36 cellular contexts compared by ENCODE assay signal in genomic region chr11:20894296-20894695, GRCh38.
"Had no signal": no experiment of that assay in that cellular context is flagged by ENCODE, and none has a peak within 500 bp of the region (broad histone marks: within the 10 kb centered on the region; RNA-seq: fewer than 3 reads in every experiment).

No MANE protein-coding gene starts in this region.

- H3K4me1 Mint-ChIP-seq: activated naive CD4-positive, alpha-beta T cell treated with anti-CD3 and anti-CD28 coated beads, Interleukin-2, amount 10 ng/mL, durations not matched to agents 7 days and 5 days; activated naive CD4-positive, alpha-beta T cell treated with anti-CD3 and anti-CD28 coated beads, Interleukin-2, amount 50 U/mL, for 24 hours; activated naive CD8-positive, alpha-beta T cell treated with anti-CD3 and anti-CD28 coated beads for 36 hours; activated naive CD8-positive, alpha-beta T cell treated with anti-CD3 and anti-CD28 coated beads, Interleukin-2, amount 10 ng/mL, durations not matched to agents 7 days and 5 days; activated naive CD8-positive, alpha-beta T cell treated with anti-CD3 and anti-CD28 coated beads, Interleukin-2, amount 50 U/mL, for 24 hours; activated T-helper 17 cell treated with anti-CD3 and anti-CD28 coated beads, Interleukin-2, amount 50 U/mL, for 72 hours; brain; central memory CD8-positive, alpha-beta T cell had no signal

- ATAC-seq: activated naive CD4-positive, alpha-beta T cell treated with anti-CD3 and anti-CD28 coated beads, Interleukin-2, amount 50 U/mL, for 72 hours; activated naive CD8-positive, alpha-beta T cell treated with anti-CD3 and anti-CD28 coated beads, Interleukin-2, amount 50 U/mL, for 24 hours; activated T-cell treated with anti-CD3 and anti-CD28 coated beads, Interleukin-2, amount 50 U/mL, for 4 hours; activated T-cell treated with anti-CD3 and anti-CD28 coated beads, Interleukin-2, amount 50 U/mL, for 72 hours; activated T-helper 17 cell treated with anti-CD3 and anti-CD28 coated beads, Interleukin-2, amount 50 U/mL, for 72 hours; body of pancreas had no signal

- DNase-seq: activated effector memory CD4-positive, alpha-beta T cell treated with anti-CD3 and anti-CD28 coated beads, Interleukin-2, amount 50 U/mL, for 16 hours; activated effector memory CD4-positive, alpha-beta T cell treated with Interleukin-2 at 50 U/mL for 16 hours; activated gamma-delta T cell; activated gamma-delta T cell treated with Interleukin-2 at 50 U/mL for 16 hours; activated naive CD4-positive, alpha-beta T cell; activated naive CD4-positive, alpha-beta T cell treated with anti-CD3 and anti-CD28 coated beads for 36 hours; activated naive CD4-positive, alpha-beta T cell treated with anti-CD3 and anti-CD28 coated beads, Interleukin-2, amount 10 ng/mL, durations not matched to agents 7 days and 5 days; activated naive CD4-positive, alpha-beta T cell treated with anti-CD3 and anti-CD28 coated beads, Interleukin-2, amount 50 U/mL, for 16 hours; activated naive CD4-positive, alpha-beta T cell treated with Interleukin-2 at 50 U/mL for 16 hours; activated naive CD8-positive, alpha-beta T cell treated with anti-CD3 and anti-CD28 coated beads for 36 hours; activated naive CD8-positive, alpha-beta T cell treated with anti-CD3 and anti-CD28 coated beads, Interleukin-2, amount 10 ng/mL, durations not matched to agents 7 days and 5 days; activated naive CD8-positive, alpha-beta T cell treated with anti-CD3 and anti-CD28 coated beads, Interleukin-2, amount 50 U/mL, for 24 hours; activated T-cell treated with anti-CD3 and anti-CD28 coated beads for 4 hours; activated T-cell treated with anti-CD3 and anti-CD28 coated beads, Interleukin-2, amount 50 U/mL, for 1 hour; activated T-cell treated with anti-CD3 and anti-CD28 coated beads, Interleukin-2, amount 50 U/mL, for 24 hours; activated T-cell treated with anti-CD3 and anti-CD28 coated beads, Interleukin-2, amount 50 U/mL, for 4 hours; activated T-cell treated with anti-CD3 and anti-CD28 coated beads, Interleukin-2, amount 50 U/mL, for 48 hours; activated T-cell treated with anti-CD3 and anti-CD28 coated beads, Interleukin-2, amount 50 U/mL, for 72 hours; adrenal gland; amniotic stem cell; amygdala; anterior cingulate cortex; aorta; body of pancreas; brain microvascular endothelial cell; caudate nucleus; central memory CD4-positive, alpha-beta T cell; cerebellar nuclear complex had no signal

- H3K4me3 Mint-ChIP-seq: activated naive CD4-positive, alpha-beta T cell treated with anti-CD3 and anti-CD28 coated beads for 36 hours; activated naive CD4-positive, alpha-beta T cell treated with anti-CD3 and anti-CD28 coated beads, Interleukin-2, amount 10 ng/mL, durations not matched to agents 7 days and 5 days; activated naive CD4-positive, alpha-beta T cell treated with anti-CD3 and anti-CD28 coated beads, Interleukin-2, amount 50 U/mL, for 24 hours; activated naive CD8-positive, alpha-beta T cell; activated naive CD8-positive, alpha-beta T cell treated with anti-CD3 and anti-CD28 coated beads for 36 hours; activated naive CD8-positive, alpha-beta T cell treated with anti-CD3 and anti-CD28 coated beads, Interleukin-2, amount 10 ng/mL, durations not matched to agents 7 days and 5 days; activated naive CD8-positive, alpha-beta T cell treated with anti-CD3 and anti-CD28 coated beads, Interleukin-2, amount 50 U/mL, for 24 hours; activated T-cell treated with anti-CD3 and anti-CD28 coated beads, Interleukin-2, amount 50 U/mL, for 24 hours; activated T-cell treated with anti-CD3 and anti-CD28 coated beads, Interleukin-2, amount 50 U/mL, for 4 hours; activated T-cell treated with anti-CD3 and anti-CD28 coated beads, Interleukin-2, amount 50 U/mL, for 72 hours; activated T-helper 1 cell treated with anti-CD3 and anti-CD28 coated beads, Interleukin-12 subunit alpha, Interleukin-12 subunit beta, Interleukin-2, Interleukin-4 antibody, amounts not matched to agents 30 ng/mL and 10 ng/mL and 1 ng/mL, durations not matched to agents 14 hours and 24 hours and 36 hours; activated T-helper 17 cell treated with anti-CD3 and anti-CD28 coated beads, Interleukin-2, amount 50 U/mL, for 72 hours; brain; central memory CD8-positive, alpha-beta T cell had no signal

- H3K36me3 Mint-ChIP-seq: activated naive CD4-positive, alpha-beta T cell treated with anti-CD3 and anti-CD28 coated beads, Interleukin-2, amount 10 ng/mL, durations not matched to agents 7 days and 5 days; activated naive CD4-positive, alpha-beta T cell treated with anti-CD3 and anti-CD28 coated beads, Interleukin-2, amount 50 U/mL, for 24 hours; activated naive CD4-positive, alpha-beta T cell treated with anti-CD3 and anti-CD28 coated beads, Interleukin-2, amount 50 U/mL, for 72 hours; activated naive CD8-positive, alpha-beta T cell; activated naive CD8-positive, alpha-beta T cell treated with anti-CD3 and anti-CD28 coated beads for 36 hours; activated naive CD8-positive, alpha-beta T cell treated with anti-CD3 and anti-CD28 coated beads, Interleukin-2, amount 10 ng/mL, durations not matched to agents 7 days and 5 days; brain had no signal

- H3K27ac Mint-ChIP-seq: activated naive CD4-positive, alpha-beta T cell treated with anti-CD3 and anti-CD28 coated beads for 36 hours; activated naive CD4-positive, alpha-beta T cell treated with anti-CD3 and anti-CD28 coated beads, Interleukin-2, amount 10 ng/mL, durations not matched to agents 7 days and 5 days; activated naive CD4-positive, alpha-beta T cell treated with anti-CD3 and anti-CD28 coated beads, Interleukin-2, amount 50 U/mL, for 24 hours; activated naive CD4-positive, alpha-beta T cell treated with anti-CD3 and anti-CD28 coated beads, Interleukin-2, amount 50 U/mL, for 72 hours; activated naive CD8-positive, alpha-beta T cell; activated naive CD8-positive, alpha-beta T cell treated with anti-CD3 and anti-CD28 coated beads for 36 hours; activated naive CD8-positive, alpha-beta T cell treated with anti-CD3 and anti-CD28 coated beads, Interleukin-2, amount 10 ng/mL, durations not matched to agents 7 days and 5 days; activated naive CD8-positive, alpha-beta T cell treated with anti-CD3 and anti-CD28 coated beads, Interleukin-2, amount 50 U/mL, for 24 hours; activated T-cell treated with anti-CD3 and anti-CD28 coated beads, Interleukin-2, amount 50 U/mL, for 24 hours; activated T-cell treated with anti-CD3 and anti-CD28 coated beads, Interleukin-2, amount 50 U/mL, for 72 hours; activated T-helper 1 cell treated with anti-CD3 and anti-CD28 coated beads, Interleukin-12 subunit alpha, Interleukin-12 subunit beta, Interleukin-2, Interleukin-4 antibody, amounts not matched to agents 30 ng/mL and 10 ng/mL and 1 ng/mL, durations not matched to agents 14 hours and 24 hours and 36 hours; activated T-helper 17 cell treated with anti-CD3 and anti-CD28 coated beads, Interleukin-2, amount 50 U/mL, for 72 hours; activated T-helper 2 cell treated with anti-CD3 and anti-CD28 coated beads, Interferon-gamma antibody, Interleukin-2, Interleukin-4, amounts not matched to agents 10 μg/mL and 5 μg/mL and 100 μg/mL, durations not matched to agents 14 hours and 24 hours and 36 hours; brain had no signal
